Comparison of ENCODE assay signal across 9 cellular contexts in the genomic region with DNA sequence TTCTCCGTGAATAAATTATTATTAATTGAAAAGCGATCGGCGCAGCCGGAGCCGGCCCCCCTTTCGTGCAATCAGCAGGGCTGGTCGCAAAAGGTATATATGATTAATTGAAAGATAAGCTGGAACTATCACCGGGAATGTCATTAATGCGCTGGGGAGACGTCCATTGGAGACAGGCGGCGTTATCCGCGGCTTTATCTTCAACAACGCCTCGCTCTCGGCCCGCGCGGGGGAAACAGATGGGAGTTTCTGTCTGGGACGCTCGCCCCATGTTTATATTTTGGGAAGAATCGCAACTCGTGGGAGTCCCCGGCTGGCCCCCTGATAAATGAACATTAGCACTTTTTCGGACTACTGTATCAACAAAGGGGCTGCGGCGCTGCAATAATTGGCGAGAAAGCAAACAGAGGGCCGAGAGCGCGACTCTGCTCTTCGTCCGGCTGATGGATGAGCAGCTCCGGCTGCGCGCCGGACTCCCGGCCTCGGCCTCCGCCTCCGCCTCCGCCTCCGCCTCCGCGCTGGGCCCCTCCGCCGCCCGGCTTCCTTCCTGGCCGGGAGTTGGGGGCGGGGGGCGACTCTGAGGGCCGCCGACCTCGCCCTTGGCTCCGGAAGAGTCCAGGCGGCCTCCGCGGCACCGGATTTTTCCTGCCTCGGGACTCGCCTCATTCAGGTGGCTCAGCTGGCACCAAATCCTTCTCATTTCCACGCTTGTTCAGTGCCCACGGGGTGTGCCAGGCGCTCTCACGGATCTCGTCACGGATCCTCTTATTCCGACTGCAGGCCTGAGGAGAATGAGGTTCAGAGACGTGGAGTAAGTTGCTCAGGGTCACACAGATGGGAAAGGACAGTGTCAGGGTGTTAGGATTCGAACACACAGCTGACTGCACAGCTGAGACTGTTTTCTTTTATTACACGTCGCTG. TPM values are rescaled to one million over a fixed set of nuclear protein-coding genes. Genes with fewer than 3 reads are reported as not detected.
DNase-seq lines count a peak whose midpoint lies in the region; ATAC-seq, FAIRE-seq and TF ChIP-seq lines count a peak whose summit lies in the region.
"Had no signal": no experiment of that assay in that cellular context is flagged by ENCODE, and none has a peak within 500 bp of the region (broad histone marks: within the 10 kb centered on the region; RNA-seq: fewer than 3 reads in every experiment).

No MANE protein-coding gene starts in this region.

- peaks cover 94% of the 10 kb centered on the region for H3K27me3 Mint-ChIP-seq in activated T-helper 1 cell treated with anti-CD3 and anti-CD28 coated beads, Interleukin-12 subunit alpha, Interleukin-12 subunit beta, Interleukin-2, Interleukin-4 antibody, amounts not matched to agents 30 ng/mL and 10 ng/mL and 1 ng/mL, durations not matched to agents 14 hours and 24 hours and 36 hours (ENCODE audit: insufficient read depth)
- H3K27me3 Mint-ChIP-seq in activated T-helper 2 cell treated with anti-CD3 and anti-CD28 coated beads, Interferon-gamma antibody, Interleukin-2, Interleukin-4, amounts not matched to agents 10 μg/mL and 5 μg/mL and 100 μg/mL, durations not matched to agents 14 hours and 24 hours and 36 hours (ENCODE audit: low read depth) = peaks cover 92% of the 10 kb centered on the region

- H3K9me3 ChIP-seq in A549 (no peaks in the 10 kb centered on the region), sigmoid colon (no peaks in the 10 kb centered on the region)

- H3K4me1 ChIP-seq in A549 (peaks cover 8% of the 10 kb centered on the region; the same call in 1 of the 3 replicates), sigmoid colon (peaks cover 0 to 37% (median 27%) of the 10 kb centered on the region in 4 donors)

- H3K27ac ChIP-seq in A549 (no peak overlapping the region), sigmoid colon (no peak overlapping the region)

- no peaks in the 10 kb centered on the region for H3K36me3 Mint-ChIP-seq in activated T-helper 1 cell treated with anti-CD3 and anti-CD28 coated beads, Interleukin-12 subunit alpha, Interleukin-12 subunit beta, Interleukin-2, Interleukin-4 antibody, amounts not matched to agents 30 ng/mL and 10 ng/mL and 1 ng/mL, durations not matched to agents 14 hours and 24 hours and 36 hours (ENCODE audit: low read depth)
- no peaks in the 10 kb centered on the region for H3K36me3 Mint-ChIP-seq in activated T-helper 2 cell treated with anti-CD3 and anti-CD28 coated beads, Interferon-gamma antibody, Interleukin-2, Interleukin-4, amounts not matched to agents 10 μg/mL and 5 μg/mL and 100 μg/mL, durations not matched to agents 14 hours and 24 hours and 36 hours (ENCODE audit: low read depth)

- H3K27me3 ChIP-seq in sigmoid colon = peaks cover 74 to 100% (median 96%) of the 10 kb centered on the region in 3 donors

- no peak for TF ChIP-seq POLR2A in A549 (IDR thresholded peaks at IDR 0.05; ENCODE audit: low read length)
- TF ChIP-seq POLR2A in H54 (IDR thresholded peaks at IDR 0.05; ENCODE audit: low read depth, low read length) = no peak
- TF ChIP-seq POLR2A in sigmoid colon (IDR thresholded peaks at IDR 0.05) = no peak

- CTCF ChIA-PET in A549 (lab: Yijun Ruan, JAX) = interaction anchor here (1.0 to 1.4 kb wide), 2 partner anchors 11 to 14 kb away, joined by 3 to 4 read pairs; no protein-coding TSS in a partner anchor

- 70% methylated on average over 65 of the region's 74 CpGs for WGBS in A549 (ENCODE audit: missing lambda C conversion rate)
- 2 to 3% methylated on average over 74 of the region's 74 CpGs for WGBS in sigmoid colon, 2 donors

- peaks cover 20% of the 10 kb centered on the region for H3K4me1 Mint-ChIP-seq in activated T-helper 1 cell treated with anti-CD3 and anti-CD28 coated beads, Interleukin-12 subunit alpha, Interleukin-12 subunit beta, Interleukin-2, Interleukin-4 antibody, amounts not matched to agents 30 ng/mL and 10 ng/mL and 1 ng/mL, durations not matched to agents 14 hours and 24 hours and 36 hours (ENCODE audit: low read depth)
- H3K4me1 Mint-ChIP-seq in activated T-helper 2 cell treated with anti-CD3 and anti-CD28 coated beads, Interferon-gamma antibody, Interleukin-2, Interleukin-4, amounts not matched to agents 10 μg/mL and 5 μg/mL and 100 μg/mL, durations not matched to agents 14 hours and 24 hours and 36 hours (ENCODE audit: low read depth) = peaks cover 7% of the 10 kb centered on the region

- H3K9me3 Mint-ChIP-seq in activated T-helper 1 cell treated with anti-CD3 and anti-CD28 coated beads, Interleukin-12 subunit alpha, Interleukin-12 subunit beta, Interleukin-2, Interleukin-4 antibody, amounts not matched to agents 30 ng/mL and 10 ng/mL and 1 ng/mL, durations not matched to agents 14 hours and 24 hours and 36 hours = no peaks in the 10 kb centered on the region
- H3K9me3 Mint-ChIP-seq in activated T-helper 2 cell treated with anti-CD3 and anti-CD28 coated beads, Interferon-gamma antibody, Interleukin-2, Interleukin-4, amounts not matched to agents 10 μg/mL and 5 μg/mL and 100 μg/mL, durations not matched to agents 14 hours and 24 hours and 36 hours = no peaks in the 10 kb centered on the region

- DNase-seq in A549 (ENCODE audit: low read depth in 1 of 2, low spot score in 1 of 2) = no peak
- peak; percentile 22 for DNase-seq in ELR (ENCODE audit: low read depth)
- DNase-seq in activated T-helper 1 cell treated with anti-CD3 and anti-CD28 coated beads, Interleukin-12 subunit alpha, Interleukin-12 subunit beta, Interleukin-2, Interleukin-4 antibody, amounts not matched to agents 30 ng/mL and 10 ng/mL and 1 ng/mL, durations not matched to agents 14 hours and 24 hours and 36 hours (ENCODE audit: low spot score) = no peak
- peak; percentile 23 to 30 for DNase-seq in lung microvascular endothelial cell (ENCODE audit: low read depth in 2 of 2)
- DNase-seq in H54 (ENCODE audit: insufficient read length, low spot score) = no peak
- DNase-seq in sigmoid colon = no peak
- no peak for DNase-seq in RCC 7860 (ENCODE audit: low spot score)
- DNase-seq in activated T-helper 2 cell treated with anti-CD3 and anti-CD28 coated beads, Interferon-gamma antibody, Interleukin-2, Interleukin-4, amounts not matched to agents 10 μg/mL and 5 μg/mL and 100 μg/mL, durations not matched to agents 14 hours and 24 hours and 36 hours (ENCODE audit: low spot score) = no peak

- TF ChIP-seq EP300 in A549 (IDR thresholded peaks at IDR 0.05) (no peak), sigmoid colon (IDR thresholded peaks at IDR 0.05) (no peak)

- peak overlapping the region; percentile 60 for H3K4me2 ChIP-seq in A549

- peak overlapping the region; percentile 10 for H3K4me3 Mint-ChIP-seq in activated T-helper 1 cell treated with anti-CD3 and anti-CD28 coated beads, Interleukin-12 subunit alpha, Interleukin-12 subunit beta, Interleukin-2, Interleukin-4 antibody, amounts not matched to agents 30 ng/mL and 10 ng/mL and 1 ng/mL, durations not matched to agents 14 hours and 24 hours and 36 hours
- no peak overlapping the region for H3K4me3 Mint-ChIP-seq in activated T-helper 2 cell treated with anti-CD3 and anti-CD28 coated beads, Interferon-gamma antibody, Interleukin-2, Interleukin-4, amounts not matched to agents 10 μg/mL and 5 μg/mL and 100 μg/mL, durations not matched to agents 14 hours and 24 hours and 36 hours (ENCODE audit: low read depth)

- TF ChIP-seq CTCF in A549 (IDR thresholded peaks at IDR 0.05) = no peak
- no peak for TF ChIP-seq CTCF in sigmoid colon (IDR thresholded peaks at IDR 0.05)

- H3K27ac Mint-ChIP-seq in activated T-helper 1 cell treated with anti-CD3 and anti-CD28 coated beads, Interleukin-12 subunit alpha, Interleukin-12 subunit beta, Interleukin-2, Interleukin-4 antibody, amounts not matched to agents 30 ng/mL and 10 ng/mL and 1 ng/mL, durations not matched to agents 14 hours and 24 hours and 36 hours = peak overlapping the region; percentile 76
- H3K27ac Mint-ChIP-seq in activated T-helper 2 cell treated with anti-CD3 and anti-CD28 coated beads, Interferon-gamma antibody, Interleukin-2, Interleukin-4, amounts not matched to agents 10 μg/mL and 5 μg/mL and 100 μg/mL, durations not matched to agents 14 hours and 24 hours and 36 hours = no peak overlapping the region

- no peak for ATAC-seq in A549

- POLR2A ChIA-PET in A549 (lab: Yijun Ruan, JAX) = no interaction called here

- intact Hi-C loops in activated T-helper 1 cell treated with anti-CD3 and anti-CD28 coated beads, Interleukin-12 subunit alpha, Interleukin-12 subunit beta, Interleukin-2, Interleukin-4 antibody, amounts not matched to agents 30 ng/mL and 10 ng/mL and 1 ng/mL, durations not matched to agents 14 hours and 24 hours and 36 hours (cut with micrococcal nuclease) = loop anchor here (2.0 kb wide), 2 partner anchors 94 to 1922 kb away; no protein-coding TSS in a partner anchor
- intact Hi-C loops in sigmoid colon (cut with DNase I) = no loop called here
- intact Hi-C loops in activated T-helper 2 cell treated with anti-CD3 and anti-CD28 coated beads, Interferon-gamma antibody, Interleukin-2, Interleukin-4, amounts not matched to agents 10 μg/mL and 5 μg/mL and 100 μg/mL, durations not matched to agents 14 hours and 24 hours and 36 hours (cut with micrococcal nuclease) = loop anchor here (5.0 kb wide), 2 partner anchors 94 to 1484 kb away; a partner anchor contains a TSS

- H3K4me3 ChIP-seq in A549 (0 out of 3 replicates have a peak overlapping the region, but pooled peaks have one; percentile 17), sigmoid colon (peak overlapping the region in 2 of 4 donors; percentile 23 to 28)

- H3K36me3 ChIP-seq in sigmoid colon = no peaks in the 10 kb centered on the region

- FAIRE-seq in A549 (lab: Jason Lieb, UNC) (no peak), H54 (lab: Jason Lieb, UNC) (no peak), RCC 7860 (lab: Jason Lieb, UNC) (no peak)

- TF ChIP-seq RAD21 in A549 (conservative IDR thresholded peaks at IDR 0.05 in 1 of 2, IDR thresholded peaks at IDR 0.05 in 1 of 2) = no peak

RNA-seq across cellular contexts. Expression of a gene that starts 3.6 kb away (rescaled TPM):
- 3.1 and 4.0 TPM in 2 replicates for polyA plus RNA-seq in A549 (2011; rRNA removed)
- 18.4 and 27.2 TPM in 2 replicates for polyA plus RNA-seq in A549 (2012; cell fraction: cytosol; rRNA removed)
- polyA plus RNA-seq in A549 (2012; cell fraction: nucleus; rRNA removed) = 19.4 and 23.9 TPM in 2 replicates
- polyA plus RNA-seq in A549 (2017; fragmentation: RNase III; extraction: RNeasy Plus Mini Kit Qiagen cat#74134 plus additional on column Dnase treatment) = 10.2 to 10.9 TPM (median 10.8 TPM) in 3 replicates
- polyA minus RNA-seq in A549 (2011; rRNA and poly(A)+ RNA removed) = 1.6 and 1.7 TPM in 2 replicates
- total RNA-seq in activated T-helper 1 cell treated with anti-CD3 and anti-CD28 coated beads, Interleukin-12 subunit alpha, Interleukin-12 subunit beta, Interleukin-2, Interleukin-4 antibody, amounts not matched to agents 30 ng/mL and 10 ng/mL and 1 ng/mL, durations not matched to agents 14 hours and 24 hours and 36 hours = not detected in 2 replicates
- 0.22 TPM in 1 of 2 replicates, not detected in the other for total RNA-seq in lung microvascular endothelial cell
- total RNA-seq in sigmoid colon = not detected
- under 1 TPM; 0.13 to 0.69 (median 0.60) TPM for polyA plus RNA-seq in sigmoid colon
- not detected in 2 replicates for total RNA-seq in activated T-helper 2 cell treated with anti-CD3 and anti-CD28 coated beads, Interferon-gamma antibody, Interleukin-2, Interleukin-4, amounts not matched to agents 10 μg/mL and 5 μg/mL and 100 μg/mL, durations not matched to agents 14 hours and 24 hours and 36 hours
- total RNA-seq: epithelial cell of proximal tubule had no signal

Comparison
In these comparisons a context has a peak if more than half of its experiments do, and no peak if none do; other contexts are left out.
1. DNase-seq: peak in ELR (single experiment) and lung microvascular endothelial cell (2 of 2); none in A549 (0 of 2), activated T-helper 1 cell treated with anti-CD3 and anti-CD28 coated beads, Interleukin-12 subunit alpha, Interleukin-12 subunit beta, Interleukin-2, Interleukin-4 antibody, amounts not matched to agents 30 ng/mL and 10 ng/mL and 1 ng/mL, durations not matched to agents 14 hours and 24 hours and 36 hours (single experiment), H54 (single experiment), sigmoid colon (single experiment), RCC 7860 (single experiment) and activated T-helper 2 cell treated with anti-CD3 and anti-CD28 coated beads, Interferon-gamma antibody, Interleukin-2, Interleukin-4, amounts not matched to agents 10 μg/mL and 5 μg/mL and 100 μg/mL, durations not matched to agents 14 hours and 24 hours and 36 hours (single experiment).